1 cellular context compared by ENCODE assay signal in the genomic region with DNA sequence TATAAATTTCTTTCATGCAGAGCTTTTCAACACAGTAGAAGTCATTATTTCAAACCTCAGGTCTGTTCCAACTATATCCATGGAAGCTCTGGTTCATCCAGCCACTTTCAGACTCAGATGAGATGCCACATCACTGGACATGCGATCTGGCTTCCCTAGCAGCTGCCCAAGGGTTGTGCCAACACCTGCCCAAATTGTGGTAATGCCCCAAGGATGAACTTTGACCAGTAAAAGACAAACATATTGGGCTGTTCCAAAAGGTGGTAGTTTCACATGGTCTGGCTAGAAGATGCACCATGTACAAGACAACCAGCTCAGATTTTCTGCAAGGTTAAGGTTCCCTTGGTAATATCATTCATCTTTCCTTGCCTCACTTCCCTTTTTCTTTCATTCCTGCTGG.
TF ChIP-seq lines count a peak whose summit lies in the region.

No MANE protein-coding gene starts in this region.

TF ChIP-seq in IMR-90, 13 proteins besides CTCF, POLR2A, EP300 and RAD21 (continued from another document):
- TF ChIP-seq MAZ (IDR thresholded peaks at IDR 0.05; ENCODE audit: borderline replicate concordance, low read depth, low read length) = no peak
